9 cellular contexts compared by ENCODE assay signal in the genomic region with DNA sequence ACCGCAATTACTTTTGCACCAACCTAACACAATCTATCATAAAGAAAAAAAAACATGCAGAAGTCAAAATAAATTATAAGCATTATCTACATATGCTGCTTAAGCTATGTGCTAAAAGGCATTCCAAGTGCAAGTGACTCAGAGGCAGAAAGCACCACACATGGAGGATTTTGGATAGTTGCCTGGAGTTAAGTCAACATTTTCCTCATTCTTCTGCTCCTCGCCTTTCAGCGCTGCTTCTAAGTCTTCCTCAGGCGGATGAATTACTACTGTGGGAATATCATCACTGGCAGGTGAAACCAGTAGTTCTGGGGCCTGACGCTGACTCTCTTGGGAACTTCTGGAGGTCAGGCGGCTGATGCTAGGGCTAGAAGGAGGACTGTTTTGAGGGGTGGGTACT. TPM values are rescaled to one million over a fixed set of nuclear protein-coding genes. Genes with fewer than 3 reads are reported as not detected.
DNase-seq lines count a peak whose midpoint lies in the region; ATAC-seq, FAIRE-seq and TF ChIP-seq lines count a peak whose summit lies in the region.
"Had no signal": no experiment of that assay in that cellular context is flagged by ENCODE, and none has a peak within 500 bp of the region (broad histone marks: within the 10 kb centered on the region; RNA-seq: fewer than 3 reads in every experiment).

No MANE protein-coding gene starts in this region.

- no peak overlapping the region for H3K9ac ChIP-seq in mammary epithelial cell (ENCODE audit: insufficient read depth, low read length)

- H3K36me3 ChIP-seq in mammary epithelial cell (ENCODE audit: insufficient read depth, low read length), result peaks cover 49% of the 10 kb centered on the region
- peaks cover 53% of the 10 kb centered on the region for H3K36me3 ChIP-seq in HAP-1 (replicated peaks)

- WGBS in mammary epithelial cell (ENCODE audit: low coverage, missing lambda C conversion rate), result 55% methylated on average over 6 of the region's 6 CpGs

- intact Hi-C loops in Right ventricle myocardium inferior (cut with DNase I) (no loop called here), cardiac septum (cut with DNase I) (no loop called here), mammary epithelial cell (cut with micrococcal nuclease) (loop anchor here (1.0 kb wide), 2 partner anchors 103 to 250 kb away; no protein-coding TSS in a partner anchor)

- ATAC-seq in Right ventricle myocardium inferior (peak; percentile 39), HG02763 (IDR thresholded peaks at IDR 0.05; ENCODE audit: unreplicated experiment) (no peak), GM18870 (IDR thresholded peaks at IDR 0.05; ENCODE audit: unreplicated experiment) (no peak)

- in situ Hi-C loops in mammary epithelial cell (cut with MboI; ENCODE audit: low sequenced_read_pairs in 2 of 2), result no loop called here
- in situ Hi-C loops in HAP-1 (cut with MboI; ENCODE audit: low sequenced_read_pairs), result no loop called here

- H3K9me3 ChIP-seq in mammary epithelial cell (replicated peaks; ENCODE audit: insufficient read depth, low read length) (no peaks in the 10 kb centered on the region), HAP-1 (no peaks in the 10 kb centered on the region)

- H2AFZ ChIP-seq in mammary epithelial cell (ENCODE audit: low read depth, low read length), result no peak overlapping the region

- no TSS peak for BruUV-seq in mammary epithelial cell (replicated peaks; lab: Mats Ljungman, UMichigan)

- TF ChIP-seq CTCF in mammary epithelial cell (conservative IDR thresholded peaks at IDR 0.05 in 1 of 2, IDR thresholded peaks at IDR 0.05 in 1 of 2; ENCODE audit: extremely low read depth in 1 of 2, insufficient read depth in 1 of 2, low read depth in 1 of 2, low read length in 2 of 2), result no peak

- H3K4me1 ChIP-seq in mammary epithelial cell (ENCODE audit: insufficient read depth, low read length), result peaks cover 7% of the 10 kb centered on the region
- no peaks in the 10 kb centered on the region; the same call in 1 of the 2 replicates for H3K4me1 ChIP-seq in HAP-1

- H4K20me1 ChIP-seq in mammary epithelial cell (ENCODE audit: insufficient read depth, low read length), result no peaks in the 10 kb centered on the region

- H3K4me3 ChIP-seq in mammary epithelial cell (replicated peaks in 1 of 3; ENCODE audit: insufficient read depth in 1 of 3, low read depth in 2 of 3, low read length in 3 of 3) (no peak overlapping the region), HAP-1 (no peak overlapping the region)

- dilution Hi-C loops in mammary epithelial cell (cut with HindIII; ENCODE audit: low sequenced_read_pairs), result no loop called here

- CTCF ChIA-PET in mammary epithelial cell (lab: Charles Lee; ENCODE audit: low non-redundant PET), result no interaction called here

- H3K27ac ChIP-seq in mammary epithelial cell (ENCODE audit: insufficient read depth, low read depth, low read length), result no peak overlapping the region

- H3K4me2 ChIP-seq in mammary epithelial cell (ENCODE audit: insufficient read depth, low read depth, low read length), result no peak overlapping the region

- FAIRE-seq in urothelium cell line (lab: Jason Lieb, UNC), result no peak

- no peak for DNase-seq in Right ventricle myocardium inferior (ENCODE audit: missing footprints)
- DNase-seq in cardiac septum (ENCODE audit: low spot score), result no peak
- peak; percentile 77 for DNase-seq in mammary epithelial cell
- DNase-seq in left kidney (ENCODE audit: low read depth, low spot score), result peak; percentile 35
- DNase-seq in urothelium cell line (ENCODE audit: low spot score), result peak; percentile 59
- no peak for DNase-seq in HAP-1 (ENCODE audit: low spot score in 2 of 2)
- DNase-seq: AML-193 had no signal

- H3K27me3 ChIP-seq in mammary epithelial cell (ENCODE audit: insufficient read depth, low read length) (no peaks in the 10 kb centered on the region), HAP-1 (ENCODE audit: low read depth) (no peaks in the 10 kb centered on the region)

- H3K79me2 ChIP-seq in mammary epithelial cell (ENCODE audit: insufficient read depth, low read length), result peaks cover 25% of the 10 kb centered on the region

RNA-seq across cellular contexts. Expression of a gene that starts 53.1 kb away (rescaled TPM):
- total RNA-seq in Right ventricle myocardium inferior, result 13.1 TPM
- total RNA-seq in cardiac septum, result 13.5 TPM
- total RNA-seq in mammary epithelial cell, result 100 to 1,000 TPM in 1 of 2 donors, 10 to 100 TPM in 1; 95.4 to 123 TPM
- 25.0 TPM for polyA plus RNA-seq in mammary epithelial cell
- polyA minus RNA-seq in mammary epithelial cell, result 68.6 TPM

Comparison
In these comparisons a context has a peak if more than half of its experiments do, and no peak if none do; other contexts are left out.
1. DNase-seq: peak in mammary epithelial cell (single experiment), left kidney (single experiment) and urothelium cell line (single experiment); none in Right ventricle myocardium inferior (single experiment), cardiac septum (single experiment) and HAP-1 (0 of 2).